Comparison of ENCODE assay signal across 2 cellular contexts in the genomic region with DNA sequence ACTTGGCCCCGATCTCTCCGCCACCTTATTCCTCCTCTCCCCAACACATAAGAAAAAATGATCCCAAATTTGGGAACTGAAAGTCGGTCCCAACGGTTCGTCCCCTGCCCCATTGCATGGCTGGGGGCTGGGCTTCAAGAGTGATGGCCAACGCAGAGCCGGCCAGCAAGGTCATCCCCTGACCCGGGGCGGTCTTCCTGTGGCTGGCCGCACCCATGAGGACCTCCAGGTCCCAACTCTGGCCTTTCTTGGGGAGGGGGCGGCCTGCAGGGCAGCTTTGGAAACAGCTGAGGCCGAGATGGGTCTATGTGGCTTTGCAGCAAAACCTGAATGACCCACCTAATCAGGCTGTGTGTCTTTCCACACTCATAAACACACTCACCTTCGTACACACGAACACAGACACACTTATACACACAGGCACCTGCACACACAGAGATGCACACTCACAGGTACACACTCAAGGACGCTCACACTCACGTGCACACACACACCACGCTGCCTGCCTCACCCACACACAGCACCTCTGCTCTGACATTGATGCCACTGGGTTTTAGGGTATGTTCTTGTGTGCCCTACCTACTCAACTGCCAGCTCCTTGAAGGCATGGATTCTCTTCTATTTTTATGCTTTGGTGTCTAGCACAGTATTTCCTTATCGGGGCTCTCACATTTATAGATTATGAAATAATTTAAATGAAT.
TF ChIP-seq lines count a peak whose summit lies in the region.

No MANE protein-coding gene starts in this region.

TF ChIP-seq in IMR-90, 13 proteins besides CTCF, POLR2A, EP300 and RAD21:
- TF ChIP-seq CEBPB (IDR thresholded peaks at IDR 0.05; ENCODE audit: low read depth, low read length) (no peak), BHLHE40 (IDR thresholded peaks at IDR 0.05; ENCODE audit: low read depth, low read length) (no peak), MAZ (IDR thresholded peaks at IDR 0.05; ENCODE audit: borderline replicate concordance, low read depth, low read length) (no peak), MAFK (IDR thresholded peaks at IDR 0.05; ENCODE audit: low read depth, low read length) (no peak), SMC3 (IDR thresholded peaks at IDR 0.05; ENCODE audit: low read depth, low read length) (no peak)

TF ChIP-seq in endothelial cell of umbilical vein, 7 proteins besides CTCF, POLR2A, EP300 and RAD21:
- no peak for TF ChIP-seq GATA2 (IDR thresholded peaks at IDR 0.05; ENCODE audit: insufficient read depth, insufficient read length, low read depth, low read length)
- TF ChIP-seq, protein P1, sequence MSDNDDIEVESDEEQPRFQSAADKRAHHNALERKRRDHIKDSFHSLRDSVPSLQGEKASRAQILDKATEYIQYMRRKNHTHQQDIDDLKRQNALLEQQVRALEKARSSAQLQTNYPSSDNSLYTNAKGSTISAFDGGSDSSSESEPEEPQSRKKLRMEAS (IDR thresholded peaks at IDR 0.05; ENCODE audit: insufficient read depth, insufficient read length) = no peak
- TF ChIP-seq JUN (IDR thresholded peaks at IDR 0.05; ENCODE audit: borderline replicate concordance, insufficient read depth, insufficient read length, low read depth) = no peak
- no peak for TF ChIP-seq MYC (IDR thresholded peaks at IDR 0.05; ENCODE audit: low read depth, low read length)
- TF ChIP-seq EZH2 (IDR thresholded peaks at IDR 0.05; ENCODE audit: borderline replicate concordance, low read depth, low read length, severe bottlenecking) = no peak
- TF ChIP-seq POLR2AphosphoS5 (IDR thresholded peaks at IDR 0.05; ENCODE audit: insufficient read depth, low read depth, low read length) = no peak
- no peak for TF ChIP-seq FOS (IDR thresholded peaks at IDR 0.05; ENCODE audit: borderline replicate concordance, insufficient read depth, low read length)
